8 cellular contexts compared by ENCODE assay signal in the genomic region with DNA sequence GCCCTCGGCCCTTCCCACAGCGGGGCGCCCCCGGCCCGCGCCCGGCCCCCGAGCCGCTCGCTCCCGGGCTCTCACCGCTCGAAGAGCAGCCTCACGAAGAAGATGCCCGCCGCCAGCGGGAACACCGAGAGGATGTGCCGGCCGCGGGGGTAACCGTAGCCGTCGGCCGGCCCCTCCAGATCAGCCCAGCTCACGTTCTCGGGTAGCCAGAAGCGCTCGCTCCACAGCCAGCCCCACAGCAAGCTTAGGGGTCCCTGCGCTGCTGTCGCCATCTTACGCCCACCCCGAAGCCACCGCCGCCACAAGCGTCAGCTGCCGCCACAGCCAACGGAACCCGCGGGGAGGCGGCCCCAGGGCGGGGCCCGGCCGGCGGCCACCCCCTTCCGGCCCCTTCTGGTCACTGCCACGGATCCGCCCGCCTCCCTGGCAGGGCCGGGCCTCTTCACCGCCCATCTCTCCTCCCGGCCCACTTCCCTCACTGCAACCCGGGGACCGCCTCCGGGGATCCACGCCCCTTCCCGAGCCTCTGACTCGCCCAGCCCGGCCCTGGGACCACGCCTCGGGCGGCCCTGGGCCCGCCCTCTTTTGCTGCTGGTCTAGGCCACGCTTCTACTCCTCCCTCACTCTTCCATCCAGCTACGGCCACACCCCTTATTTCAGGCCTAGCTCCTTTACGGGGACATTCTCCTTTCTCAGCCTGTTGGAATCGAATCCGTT. TPM values are rescaled to one million over a fixed set of nuclear protein-coding genes. Genes with fewer than 3 reads are reported as not detected.
A peak's percentile ranks its signal among the peaks of the same experiment; 100 is the strongest.
DNase-seq lines count a peak whose midpoint lies in the region; ATAC-seq and TF ChIP-seq lines count a peak whose summit lies in the region.

A gene with protein sequence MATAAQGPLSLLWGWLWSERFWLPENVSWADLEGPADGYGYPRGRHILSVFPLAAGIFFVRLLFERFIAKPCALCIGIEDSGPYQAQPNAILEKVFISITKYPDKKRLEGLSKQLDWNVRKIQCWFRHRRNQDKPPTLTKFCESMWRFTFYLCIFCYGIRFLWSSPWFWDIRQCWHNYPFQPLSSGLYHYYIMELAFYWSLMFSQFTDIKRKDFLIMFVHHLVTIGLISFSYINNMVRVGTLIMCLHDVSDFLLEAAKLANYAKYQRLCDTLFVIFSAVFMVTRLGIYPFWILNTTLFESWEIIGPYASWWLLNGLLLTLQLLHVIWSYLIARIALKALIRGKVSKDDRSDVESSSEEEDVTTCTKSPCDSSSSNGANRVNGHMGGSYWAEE (minus strand): TSS at position 344 of the 717 bp plus-strand sequence. CDS start 72 bp downstream, at position 272.

- no peaks in the 10 kb centered on the region for H3K27me3 Mint-ChIP-seq in CD14-positive monocyte (ENCODE audit: low read depth in 3 of 3)

- H3K27ac ChIP-seq in liver (ENCODE audit: low read depth in 1 of 2, low read length in 2 of 2) = peak within 1 kb of the TSS; percentile 77 to 80

- no peaks in the 10 kb centered on the region for H3K9me3 ChIP-seq in liver (ENCODE audit: control insufficient read depth in 4 of 4, low read length in 3 of 4)

- no peaks in the 10 kb centered on the region for H3K36me3 ChIP-seq in liver (ENCODE audit: control insufficient read depth in 4 of 4, insufficient read depth in 3 of 4, low read depth in 1 of 4, low read length in 3 of 4)

- under 1% methylated on average over 68 of the region's 68 CpGs for WGBS in liver

- peaks cover 0 to 2% (median 0%) of the 10 kb centered on the region in 7 donors for H3K9me3 Mint-ChIP-seq in CD14-positive monocyte

- H3K4me1 ChIP-seq in liver (ENCODE audit: control insufficient read depth in 4 of 4, insufficient read depth in 4 of 4, low read length in 3 of 4) = peaks cover 1 to 12% (median 11%) of the 10 kb centered on the region in 4 donors

- peaks cover 39% of the 10 kb centered on the region for H3K4me1 Mint-ChIP-seq in CD14-positive monocyte

- H3K36me3 Mint-ChIP-seq in CD14-positive monocyte = no peaks in the 10 kb centered on the region

- peak within 1 kb of the TSS; percentile 94 to 97 for H3K4me3 Mint-ChIP-seq in CD14-positive monocyte

- peak within 1 kb of the TSS; percentile 87 to 96 (median 94) for H3K27ac Mint-ChIP-seq in CD14-positive monocyte

- DNase-seq in CD14-positive monocyte (ENCODE audit: low spot score) = peak; percentile 97
- DNase-seq in NCI-H82 (lab: John Stamatoyannopoulos, UW) = peak; percentile 100
- peak; percentile 98 to 99 for DNase-seq in activated CD4-positive, alpha-beta T cell treated with anti-CD3 and anti-CD28 coated beads, Interleukin-2, amount 50 U/mL, for 48 hours
- DNase-seq in dermis microvascular lymphatic vessel endothelial cell (ENCODE audit: low read depth in 2 of 2) = peak; percentile 92 to 98
- DNase-seq in stimulated activated CD4-positive, alpha-beta T cell treated with anti-CD3 and anti-CD28 coated beads, Interleukin-4, amount 100 ng/mL, for 24 hours = peak; percentile 97

- peak; percentile 38 to 53 for TF ChIP-seq RAD21 in liver (IDR thresholded peaks at IDR 0.05)

- peak within 1 kb of the TSS; percentile 49 to 81 for H3K9ac ChIP-seq in liver (ENCODE audit: low read depth in 1 of 2, low read length in 2 of 2)

- H3K4me3 ChIP-seq in liver (ENCODE audit: low read depth in 1 of 3, low read length in 3 of 3) = peak within 1 kb of the TSS; percentile 75 to 93 (median 87)

- no peaks in the 10 kb centered on the region for H3K27me3 ChIP-seq in liver (ENCODE audit: control insufficient read depth in 4 of 4, insufficient read depth in 4 of 4, low read length in 3 of 4)

- peak; percentile 98 for ATAC-seq in GM19397 (IDR thresholded peaks at IDR 0.05; ENCODE audit: unreplicated experiment)
- peak; percentile 98 for ATAC-seq in HG03571 (IDR thresholded peaks at IDR 0.05; ENCODE audit: unreplicated experiment)

- intact Hi-C loops in CD14-positive monocyte (cut with micrococcal nuclease) = loop anchor here in 1 of 2 donors (5.0 kb wide), 1 partner anchor 55 kb away; the partner anchor contains the start of gene COX14

- TF ChIP-seq CTCF in CD14-positive monocyte (IDR thresholded peaks at IDR 0.05) = no peak
- TF ChIP-seq CTCF in liver (IDR thresholded peaks at IDR 0.05; ENCODE audit: low read depth, low read length, missing input control) = peak; percentile 41

TF ChIP-seq in liver, 16 proteins besides CTCF, POLR2A, EP300 and RAD21:
- peak; percentile 37 to 44 for TF ChIP-seq RXRA (IDR thresholded peaks at IDR 0.05)
- peak; percentile 57 for TF ChIP-seq YY1 (IDR thresholded peaks at IDR 0.05)
- peak in 1 of 2 donors; percentile 80 for TF ChIP-seq GABPA (IDR thresholded peaks at IDR 0.05 in 1 of 2, conservative IDR thresholded peaks at IDR 0.05 in 1 of 2)
- TF ChIP-seq FOXA1 (IDR thresholded peaks at IDR 0.05) = no peak
- peak in 1 of 2 donors; percentile 14 for TF ChIP-seq EGR1 (IDR thresholded peaks at IDR 0.05; ENCODE audit: low read depth in 2 of 2)
- TF ChIP-seq, protein P1, sequence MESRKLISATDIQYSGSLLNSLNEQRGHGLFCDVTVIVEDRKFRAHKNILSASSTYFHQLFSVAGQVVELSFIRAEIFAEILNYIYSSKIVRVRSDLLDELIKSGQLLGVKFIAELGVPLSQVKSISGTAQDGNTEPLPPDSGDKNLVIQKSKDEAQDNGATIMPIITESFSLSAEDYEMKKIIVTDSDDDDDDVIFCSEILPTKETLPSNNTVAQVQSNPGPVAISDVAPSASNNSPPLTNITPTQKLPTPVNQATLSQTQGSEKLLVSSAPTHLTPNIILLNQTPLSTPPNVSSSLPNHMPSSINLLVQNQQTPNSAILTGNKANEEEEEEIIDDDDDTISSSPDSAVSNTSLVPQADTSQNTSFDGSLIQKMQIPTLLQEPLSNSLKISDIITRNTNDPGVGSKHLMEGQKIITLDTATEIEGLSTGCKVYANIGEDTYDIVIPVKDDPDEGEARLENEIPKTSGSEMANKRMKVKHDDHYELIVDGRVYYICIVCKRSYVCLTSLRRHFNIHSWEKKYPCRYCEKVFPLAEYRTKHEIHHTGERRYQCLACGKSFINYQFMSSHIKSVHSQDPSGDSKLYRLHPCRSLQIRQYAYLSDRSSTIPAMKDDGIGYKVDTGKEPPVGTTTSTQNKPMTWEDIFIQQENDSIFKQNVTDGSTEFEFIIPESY (IDR thresholded peaks at IDR 0.05) = no peak
- TF ChIP-seq SP1 (IDR thresholded peaks at IDR 0.05) = peak; percentile 85
- TF ChIP-seq, protein P2, sequence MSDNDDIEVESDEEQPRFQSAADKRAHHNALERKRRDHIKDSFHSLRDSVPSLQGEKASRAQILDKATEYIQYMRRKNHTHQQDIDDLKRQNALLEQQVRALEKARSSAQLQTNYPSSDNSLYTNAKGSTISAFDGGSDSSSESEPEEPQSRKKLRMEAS (IDR thresholded peaks at IDR 0.05) = peak; percentile 19
- TF ChIP-seq ATF3 (IDR thresholded peaks at IDR 0.05) = no peak
- TF ChIP-seq NR2F2 (IDR thresholded peaks at IDR 0.05) = no peak
- peak in 1 of 2 donors; percentile 45 for TF ChIP-seq JUND (IDR thresholded peaks at IDR 0.05)
- TF ChIP-seq FOXA2 (IDR thresholded peaks at IDR 0.05) = no peak
- TF ChIP-seq HNF4A (conservative IDR thresholded peaks at IDR 0.05) = peak in 1 of 2 donors; percentile 21
- TF ChIP-seq REST (IDR thresholded peaks at IDR 0.05) = peak; percentile 53
- peak; percentile 65 for TF ChIP-seq TAF1 (conservative IDR thresholded peaks at IDR 0.05)
- peak; percentile 29 for TF ChIP-seq HNF4G (IDR thresholded peaks at IDR 0.05)
TF ChIP-seq in liver: peak in this region for 11.

RNA-seq across cellular contexts. Expression of the gene that starts here (rescaled TPM):
- polyA plus RNA-seq in CD14-positive monocyte = 10 to 100 TPM; 38.7 to 44.4 TPM
- 25.8 and 28.1 TPM in 2 replicates for total RNA-seq in dermis microvascular lymphatic vessel endothelial cell
- 10 to 100 TPM in 1 of 2 donors, 1 to 10 TPM in 1; 6.9 to 16.2 TPM for total RNA-seq in liver
- polyA plus RNA-seq in liver = 1 to 10 TPM; 7.3 to 9.1 TPM

Comparison
In these comparisons a context has a peak if more than half of its experiments do, and no peak if none do; other contexts are left out.
1. Peak in every context shown above with its lines: DNase-seq, ATAC-seq, H3K4me3 ChIP-seq and H3K27ac ChIP-seq.